In the genomic region with DNA sequence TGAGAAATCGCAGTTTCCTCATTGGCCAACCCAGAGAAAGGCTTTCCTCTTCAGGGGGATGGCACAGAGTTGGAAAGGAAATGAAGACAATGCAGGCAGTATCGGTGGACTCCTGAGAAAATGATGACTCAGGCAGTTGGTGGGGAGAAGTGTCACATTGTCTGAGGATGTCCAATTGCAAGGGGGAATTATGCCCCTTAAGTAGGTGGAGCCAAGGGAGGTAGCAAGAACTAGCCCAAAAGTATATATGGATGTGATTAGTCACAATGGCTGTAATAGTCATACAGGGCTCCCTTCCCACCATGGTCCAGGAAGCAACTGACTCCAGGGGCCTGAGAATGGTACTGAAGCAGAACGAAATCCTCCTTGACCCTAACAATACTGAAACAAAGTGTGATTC, we compare ENCODE assay signal across 15 cellular contexts. TPM values are rescaled to one million over a fixed set of nuclear protein-coding genes. Genes with fewer than 3 reads are reported as not detected.
DNase-seq lines count a peak whose midpoint lies in the region; ATAC-seq, FAIRE-seq and TF ChIP-seq lines count a peak whose summit lies in the region.
"Had no signal": no experiment of that assay in that cellular context is flagged by ENCODE, and none has a peak within 500 bp of the region (broad histone marks: within the 10 kb centered on the region; RNA-seq: fewer than 3 reads in every experiment).

No MANE protein-coding gene starts in this region.

- TF ChIP-seq CTCF in fibroblast of the aortic adventitia (IDR thresholded peaks at IDR 0.05; ENCODE audit: insufficient read depth, low read length) (no peak), kidney (IDR thresholded peaks at IDR 0.05; ENCODE audit: borderline replicate concordance, extremely low read depth, insufficient read depth) (no peak)

- no peaks in the 10 kb centered on the region for H3K4me1 ChIP-seq in kidney (ENCODE audit: control insufficient read depth in 1 of 2, insufficient read depth in 1 of 2, low read depth in 1 of 2, low read length in 2 of 2)
- H3K4me1 ChIP-seq: gastrocnemius medialis had no signal

- no peaks in the 10 kb centered on the region for H3K36me3 ChIP-seq in kidney (ENCODE audit: control insufficient read depth in 1 of 2, insufficient read depth in 2 of 2, low read length in 2 of 2)
- H3K36me3 ChIP-seq: gastrocnemius medialis, tibial artery had no signal

- no peak overlapping the region for H3K9ac ChIP-seq in kidney (ENCODE audit: low read length in 2 of 2)

- H3K4me3 ChIP-seq in fibroblast of the aortic adventitia (ENCODE audit: low read depth, low read length) = no peak overlapping the region
- no peak overlapping the region for H3K4me3 ChIP-seq in kidney (ENCODE audit: low read length in 2 of 2)
- H3K4me3 ChIP-seq: gastrocnemius medialis, tibial artery had no signal

- peak; percentile 32 for DNase-seq in ACHN
- DNase-seq in fibroblast of the aortic adventitia (ENCODE audit: low read depth) = peak; percentile 44
- DNase-seq in kidney = no peak
- no peak for DNase-seq in AG20443 (ENCODE audit: low spot score)
- DNase-seq in NCI-H1417 (lab: John Stamatoyannopoulos, UW) = no peak
- DNase-seq: activated CD4-positive, alpha-beta T cell treated with anti-CD3 and anti-CD28 coated beads for 48 hours; activated T-cell treated with anti-CD3 and anti-CD28 coated beads, Interleukin-2, amount 50 U/mL, for 24 hours; gastrocnemius medialis; T-helper 17 cell; tibial artery had no signal

- intact Hi-C loops in kidney (cut with DNase I) = no loop called here

- ATAC-seq in HG03196 (IDR thresholded peaks at IDR 0.05; ENCODE audit: unreplicated experiment) = peak; percentile 51
- peak; percentile 66; the same call in 2 of the 3 replicates for ATAC-seq in SK-N-SH treated with all-trans-retinoic acid at 6 μM for 48 hours
- no peak for ATAC-seq in HG02973 (IDR thresholded peaks at IDR 0.05; ENCODE audit: unreplicated experiment)
- ATAC-seq: gastrocnemius medialis, T-helper 17 cell had no signal

- FAIRE-seq in kidney (lab: Jason Lieb, UNC) = no peak
- FAIRE-seq: islet of Langerhans had no signal

- no peak overlapping the region for H3K27ac ChIP-seq in kidney (ENCODE audit: low read depth in 2 of 2, low read length in 2 of 2)
- H3K27ac ChIP-seq: gastrocnemius medialis, HL-60, tibial artery had no signal

- in situ Hi-C loops in ACHN (cut with HindIII; ENCODE audit: low pct_ligation_motif_present, low pct_unique_long_range_greater_than_20kb, low sequenced_read_pairs) = no loop called here

- no peaks in the 10 kb centered on the region for H3K9me3 ChIP-seq in kidney (ENCODE audit: control insufficient read depth in 1 of 2, low read length in 2 of 2)
- H3K9me3 ChIP-seq: gastrocnemius medialis had no signal

TF ChIP-seq in SK-N-SH treated with all-trans-retinoic acid at 6 μM for 48 hours, 23 proteins besides CTCF, POLR2A, EP300 and RAD21:
- TF ChIP-seq ARNTL (CRISPR knock-in tag; IDR thresholded peaks at IDR 0.05; ENCODE audit: borderline replicate concordance, low read depth) (no peak), ZNF565 (CRISPR knock-in tag; conservative IDR thresholded peaks at IDR 0.05; ENCODE audit: low read depth) (no peak), ESRRG (CRISPR knock-in tag; IDR thresholded peaks at IDR 0.05) (no peak), OSR1 (CRISPR knock-in tag; IDR thresholded peaks at IDR 0.05) (no peak)

RNA-seq across cellular contexts. Expression of a gene that starts 58.3 kb away (rescaled TPM):
- total RNA-seq in fibroblast of the aortic adventitia (ENCODE audit: low replicate concordance) = 48.3 and 147 TPM in 2 replicates
- 61.3 TPM for total RNA-seq in kidney
- polyA plus RNA-seq in kidney (ENCODE audit: insufficient read depth, low read depth, low replicate concordance) = 5.9 TPM
- total RNA-seq: T-helper 17 cell had no signal

Comparison
In these comparisons a context has a peak if more than half of its experiments do, and no peak if none do; other contexts are left out.
1. DNase-seq: peak in ACHN (single experiment) and fibroblast of the aortic adventitia (single experiment); none in kidney (single experiment), AG20443 (single experiment) and NCI-H1417 (0 of 3).